1 cellular context compared by ENCODE assay signal in genomic region chr15:71532994-71533393, GRCh38.
TF ChIP-seq lines count a peak whose summit lies in the region.

No MANE protein-coding gene starts in this region.

TF ChIP-seq in WTC11, 78 proteins besides CTCF, POLR2A, EP300 and RAD21 (continued from another document):
- no peak for TF ChIP-seq ZNF512 (CRISPR knock-in tag; IDR thresholded peaks at IDR 0.05; ENCODE audit: borderline replicate concordance)
- no peak for TF ChIP-seq FOXP1 (CRISPR knock-in tag; IDR thresholded peaks at IDR 0.05; ENCODE audit: borderline replicate concordance)
- no peak for TF ChIP-seq AFF4 (CRISPR knock-in tag; IDR thresholded peaks at IDR 0.05; ENCODE audit: borderline replicate concordance)
- TF ChIP-seq NFATC4 (CRISPR knock-in tag; IDR thresholded peaks at IDR 0.05): no peak
- no peak for TF ChIP-seq FOXP4 (CRISPR knock-in tag; IDR thresholded peaks at IDR 0.05)
- no peak for TF ChIP-seq FOXJ3 (CRISPR knock-in tag; IDR thresholded peaks at IDR 0.05; ENCODE audit: borderline replicate concordance)
- no peak for TF ChIP-seq JUN (CRISPR knock-in tag; IDR thresholded peaks at IDR 0.05)
